In genomic region chr6:170036916-170037315, GRCh38 we compare ENCODE assay signal across 1 cellular context.
TF ChIP-seq lines count a peak whose summit lies in the region.

No MANE protein-coding gene starts in this region.

TF ChIP-seq in H1, 55 proteins besides CTCF, POLR2A, EP300 and RAD21:
- TF ChIP-seq NANOG (IDR thresholded peaks at IDR 0.05; ENCODE audit: insufficient read depth, low read depth, low read length, poor library complexity, severe bottlenecking) (no peak), TEAD4 (IDR thresholded peaks at IDR 0.05; ENCODE audit: low read depth, low read length) (no peak), TCF12 (IDR thresholded peaks at IDR 0.05; ENCODE audit: low read depth, low read length) (no peak), KDM4A (IDR thresholded peaks at IDR 0.05; ENCODE audit: low read depth, low read length, severe bottlenecking) (no peak), SIRT6 (IDR thresholded peaks at IDR 0.05; ENCODE audit: low read length) (no peak), CBX5 (IDR thresholded peaks at IDR 0.05; ENCODE audit: low read depth, low read length) (no peak), ASH2L (IDR thresholded peaks at IDR 0.05; ENCODE audit: low read length) (no peak), MAX (IDR thresholded peaks at IDR 0.05) (no peak), CHD1 (IDR thresholded peaks at IDR 0.05; ENCODE audit: low read depth, low read length) (no peak), GTF2F1 (IDR thresholded peaks at IDR 0.05; ENCODE audit: borderline replicate concordance, low read depth, low read length) (no peak), MAFK (IDR thresholded peaks at IDR 0.05; ENCODE audit: low read depth, low read length) (no peak), TAF1 (IDR thresholded peaks at IDR 0.05; ENCODE audit: low read depth, low read length) (no peak), SIN3A (conservative IDR thresholded peaks at IDR 0.05 in 1 of 2, IDR thresholded peaks at IDR 0.05 in 1 of 2; ENCODE audit: low read depth in 1 of 2, low read length in 2 of 2) (no peak)
